Comparison of ENCODE assay signal across 8 cellular contexts in genomic region chr13:76879211-76879875, GRCh38. TPM values are rescaled to one million over a fixed set of nuclear protein-coding genes. Genes with fewer than 3 reads are reported as not detected.
DNase-seq lines count a peak whose midpoint lies in the region; ATAC-seq and TF ChIP-seq lines count a peak whose summit lies in the region.

No MANE protein-coding gene starts in this region.

- H3K36me3 ChIP-seq in SK-N-MC (ENCODE audit: insufficient read depth, low read length) (no peaks in the 10 kb centered on the region), OCI-LY7 (ENCODE audit: insufficient read depth, low read length) (no peaks in the 10 kb centered on the region)

- ATAC-seq in GM18861 (IDR thresholded peaks at IDR 0.05; ENCODE audit: unreplicated experiment) (peak; percentile 96), HG03045 (IDR thresholded peaks at IDR 0.05; ENCODE audit: unreplicated experiment) (peak; percentile 97)
- ATAC-seq in activated naive CD8-positive, alpha-beta T cell treated with anti-CD3 and anti-CD28 coated beads, Interleukin-2, amount 50 U/mL, for 24 hours: peak; percentile 99

- H3K27me3 Mint-ChIP-seq in activated naive CD8-positive, alpha-beta T cell treated with anti-CD3 and anti-CD28 coated beads, Interleukin-2, amount 50 U/mL, for 24 hours: peaks cover 2% of the 10 kb centered on the region

- H3K4me1 Mint-ChIP-seq in activated naive CD8-positive, alpha-beta T cell treated with anti-CD3 and anti-CD28 coated beads, Interleukin-2, amount 50 U/mL, for 24 hours: peaks cover 42% of the 10 kb centered on the region

- H2AFZ ChIP-seq in OCI-LY7 (ENCODE audit: low read length): no peak overlapping the region

- H3K9me3 ChIP-seq in SK-N-MC (ENCODE audit: low read depth, low read length) (no peaks in the 10 kb centered on the region), OCI-LY7 (ENCODE audit: low read length) (no peaks in the 10 kb centered on the region)

- H3K9me3 Mint-ChIP-seq in activated naive CD8-positive, alpha-beta T cell treated with anti-CD3 and anti-CD28 coated beads, Interleukin-2, amount 50 U/mL, for 24 hours: no peaks in the 10 kb centered on the region

- H3K27ac Mint-ChIP-seq in activated naive CD8-positive, alpha-beta T cell treated with anti-CD3 and anti-CD28 coated beads, Interleukin-2, amount 50 U/mL, for 24 hours: peak overlapping the region; percentile 74

- H3K4me3 Mint-ChIP-seq in activated naive CD8-positive, alpha-beta T cell treated with anti-CD3 and anti-CD28 coated beads, Interleukin-2, amount 50 U/mL, for 24 hours: peak overlapping the region; percentile 67

- H3K4me3 ChIP-seq in SK-N-MC (no peak overlapping the region), OCI-LY7 (ENCODE audit: low read depth, low read length, poor library complexity, severe bottlenecking) (no peak overlapping the region)

- no peak for DNase-seq in SK-N-MC (ENCODE audit: low read depth, low spot score)
- peak; percentile 61 for DNase-seq in activated naive CD8-positive, alpha-beta T cell treated with anti-CD3 and anti-CD28 coated beads, Interleukin-2, amount 50 U/mL, for 24 hours
- DNase-seq in kidney tubule cell (ENCODE audit: low spot score): peak; percentile 61
- peak; percentile 26 to 58 (median 26) for DNase-seq in stimulated activated CD4-positive, alpha-beta T cell treated with anti-CD3 and anti-CD28 coated beads, TNF-alpha, amount 100 ng/mL, for 24 hours (ENCODE audit: low read depth in 3 of 3)
- DNase-seq in NCI-H1436 (lab: John Stamatoyannopoulos, UW): no peak
- DNase-seq in OCI-LY7 (ENCODE audit: low spot score): no peak

- peaks cover 5% of the 10 kb centered on the region for H3K36me3 Mint-ChIP-seq in activated naive CD8-positive, alpha-beta T cell treated with anti-CD3 and anti-CD28 coated beads, Interleukin-2, amount 50 U/mL, for 24 hours (ENCODE audit: low read depth)

- H3K9ac ChIP-seq in SK-N-MC (ENCODE audit: insufficient read length): no peak overlapping the region

- no peaks in the 10 kb centered on the region for H4K20me1 ChIP-seq in OCI-LY7 (ENCODE audit: insufficient read depth, low read length)

- CTCF ChIA-PET in OCI-LY7 (lab: Charles Lee; ENCODE audit: unreplicated experiment): no interaction called here

- POLR2A ChIA-PET in OCI-LY7 (lab: Charles Lee): interaction anchor here (0.6 to 1.0 kb wide), 3 partner anchors 15 to 48 kb away, joined by 3 to 4 read pairs (median 3); no protein-coding TSS in a partner anchor

- intact Hi-C loops in OCI-LY7 (cut with micrococcal nuclease; ENCODE audit: unreplicated experiment): no loop called here

- H3K27ac ChIP-seq in SK-N-MC (peak overlapping the region; percentile 51; the same call in 1 of the 2 replicates), OCI-LY7 (ENCODE audit: low read depth, low read length, poor library complexity, severe bottlenecking) (no peak overlapping the region)

- no peak overlapping the region for H3K4me2 ChIP-seq in OCI-LY7 (ENCODE audit: low read length)

- no peaks in the 10 kb centered on the region for H3K4me1 ChIP-seq in OCI-LY7 (ENCODE audit: insufficient read depth, low read length, poor library complexity, severe bottlenecking)

- BruUV-seq in OCI-LY7 (replicated peaks; lab: Mats Ljungman, UMichigan): no TSS peak

- H3K9me2 ChIP-seq in OCI-LY7 (ENCODE audit: insufficient read depth, low read length): no peaks in the 10 kb centered on the region

- no peaks in the 10 kb centered on the region for H3K79me2 ChIP-seq in OCI-LY7 (ENCODE audit: insufficient read depth, low read depth, low read length)

- no peak for TF ChIP-seq CTCF in OCI-LY7 (conservative IDR thresholded peaks at IDR 0.05; ENCODE audit: low read length)

RNA-seq across cellular contexts. Expression of gene KCTD12, which starts 6.9 kb away (rescaled TPM):
- not detected in 2 replicates for total RNA-seq in OCI-LY7 (2014; rRNA removed; shearing (Covaris generic))
- 0.08 and 0.13 TPM in 2 replicates for total RNA-seq in OCI-LY7 (2022)

Comparison
In these comparisons a context has a peak if more than half of its experiments do, and no peak if none do; other contexts are left out.
1. DNase-seq: peak in activated naive CD8-positive, alpha-beta T cell treated with anti-CD3 and anti-CD28 coated beads, Interleukin-2, amount 50 U/mL, for 24 hours (single experiment), kidney tubule cell (single experiment) and stimulated activated CD4-positive, alpha-beta T cell treated with anti-CD3 and anti-CD28 coated beads, TNF-alpha, amount 100 ng/mL, for 24 hours (3 of 3); none in SK-N-MC (single experiment), NCI-H1436 (single experiment) and OCI-LY7 (single experiment).
2. Peak in every context shown above with its lines, with median percentiles within 50 percentile points of each other: ATAC-seq.